Comparison of ENCODE assay signal across 25 cellular contexts in the genomic region with DNA sequence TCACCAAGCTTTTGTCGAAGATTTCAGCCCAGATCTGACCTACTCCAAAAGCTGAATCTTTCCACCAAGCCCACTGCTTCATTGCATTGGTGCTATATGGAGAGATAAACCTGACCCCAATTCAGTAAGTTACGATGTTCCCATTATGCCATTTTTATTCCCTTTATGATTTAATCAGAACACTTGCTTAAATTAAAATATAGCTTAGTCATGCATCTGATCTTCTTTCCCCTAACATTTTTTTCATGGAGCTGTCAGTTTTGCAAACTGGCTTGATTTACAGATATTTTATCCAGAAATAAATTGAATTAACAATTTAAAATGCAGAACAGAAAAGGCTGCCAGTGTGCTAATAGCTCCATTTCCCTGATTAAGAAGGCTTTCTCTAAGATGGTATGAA.
"Had no signal": no experiment of that assay in that cellular context is flagged by ENCODE, and none has a peak within 500 bp of the region (broad histone marks: within the 10 kb centered on the region; RNA-seq: fewer than 3 reads in every experiment).

No MANE protein-coding gene starts in this region.

- ATAC-seq: esophagus mucosa, gastrocnemius medialis, heart right ventricle, left cardiac atrium, left lung, left ventricle myocardium superior, lower lobe of right lung, mucosa of descending colon had no signal

- H3K36me3 ChIP-seq: esophagus squamous epithelium, gastrocnemius medialis, heart right ventricle, left lung, lower lobe of right lung had no signal

- FAIRE-seq: colon, endothelial cell of umbilical vein, islet of Langerhans, keratinocyte had no signal

- H3K27ac ChIP-seq: coronary artery, esophagus squamous epithelium, gastrocnemius medialis, heart right ventricle, left lung, lower lobe of right lung had no signal

- H3K9me3 ChIP-seq: esophagus squamous epithelium, gastrocnemius medialis, heart right ventricle, left lung, lower lobe of right lung, mucosa of descending colon had no signal

- H3K27me3 ChIP-seq: dorsolateral prefrontal cortex, esophagus squamous epithelium, gastrocnemius medialis, heart right ventricle, left lung had no signal

- H3K4me1 ChIP-seq: lower lobe of right lung had no signal

- H3K4me3 ChIP-seq: coronary artery, dorsolateral prefrontal cortex, esophagus squamous epithelium, gastrocnemius medialis, heart right ventricle, left lung, lower lobe of right lung, mucosa of descending colon had no signal

- DNase-seq: dermis blood vessel endothelial cell; dorsolateral prefrontal cortex; effector CD4-positive, alpha-beta T cell; effector memory CD4-positive, alpha-beta T cell; esophagus squamous epithelium; foreskin fibroblast; foreskin melanocyte; gastrocnemius medialis; glutamatergic neuron; head of caudate nucleus; heart right ventricle; hippocampal formation; left cardiac atrium; left lung; left ventricle myocardium superior; lower lobe of right lung; mesenchymal stem cell; mucosa of descending colon; naive B cell had no signal
